Comparison of ENCODE assay signal across 1 cellular context in the genomic region with DNA sequence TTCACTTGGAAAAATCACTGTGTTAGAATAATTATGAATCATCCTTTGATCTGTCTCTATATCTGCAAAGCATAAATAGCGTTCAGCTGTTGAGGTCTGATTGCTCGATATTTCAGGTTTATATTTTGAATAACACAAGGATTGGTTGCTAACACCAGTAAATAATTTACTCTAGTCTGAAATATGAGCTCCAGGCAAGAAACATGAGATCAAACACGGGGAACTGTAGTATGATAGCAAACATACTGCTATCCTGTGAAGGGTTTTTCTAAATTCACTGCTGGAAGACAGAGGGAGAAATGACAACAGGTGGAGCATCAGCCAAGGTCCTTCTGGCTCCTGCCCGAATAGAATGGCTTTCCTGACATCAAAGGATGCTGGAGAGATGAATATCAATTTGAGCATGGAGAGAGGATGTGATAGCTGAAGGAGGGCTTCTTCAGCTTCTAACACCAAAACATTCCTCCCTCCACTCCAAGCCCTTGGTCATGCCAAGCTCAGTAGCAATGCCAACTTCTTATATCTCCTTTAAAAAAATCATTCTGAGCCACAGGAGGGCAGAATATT.
TF ChIP-seq lines count a peak whose summit lies in the region.

No MANE protein-coding gene starts in this region.

TF ChIP-seq in WTC11, 78 proteins besides CTCF, POLR2A, EP300 and RAD21:
- TF ChIP-seq, protein P1, sequence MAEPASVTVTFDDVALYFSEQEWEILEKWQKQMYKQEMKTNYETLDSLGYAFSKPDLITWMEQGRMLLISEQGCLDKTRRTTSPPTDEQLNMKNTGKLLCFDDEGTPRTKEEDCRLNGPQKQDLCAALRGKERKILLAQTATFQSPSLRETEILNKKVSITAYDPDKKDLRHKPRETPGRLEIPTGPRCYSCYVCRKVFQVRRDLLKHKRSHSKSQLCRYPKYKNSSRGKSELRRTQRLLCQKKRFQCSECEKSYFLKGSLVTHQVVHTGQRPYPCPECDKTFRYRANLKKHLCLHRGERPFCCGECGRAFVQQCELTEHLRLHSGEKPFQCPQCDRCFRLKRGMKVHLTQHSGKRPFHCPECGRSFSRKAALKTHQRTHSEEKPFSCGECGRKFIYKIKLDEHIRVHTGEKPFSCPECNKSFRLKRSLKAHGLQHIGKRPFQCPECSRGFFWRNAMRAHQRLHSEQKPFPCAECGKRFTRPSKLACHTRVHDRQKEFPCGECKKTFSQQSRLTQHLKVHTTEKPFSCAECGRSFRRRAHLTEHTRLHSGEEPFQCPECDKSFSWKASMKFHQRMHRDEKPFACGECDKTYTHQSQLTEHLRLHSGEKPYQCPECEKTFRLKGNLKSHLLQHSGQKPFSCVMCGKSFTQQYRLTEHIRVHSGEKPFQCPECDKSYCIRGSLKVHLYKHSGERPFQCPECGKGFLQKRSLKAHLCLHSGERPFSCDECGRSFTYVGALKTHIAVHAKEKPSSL (CRISPR knock-in tag; conservative IDR thresholded peaks at IDR 0.05), result peak; percentile 22; the same call in 1 of the 2 replicates
- TF ChIP-seq ZNF416 (CRISPR knock-in tag; IDR thresholded peaks at IDR 0.05) (0 out of 2 replicates have a peak, but pooled peaks have one; percentile 3), ELF4 (CRISPR knock-in tag; IDR thresholded peaks at IDR 0.05; ENCODE audit: low read depth) (no peak)
- TF ChIP-seq, protein P2, sequence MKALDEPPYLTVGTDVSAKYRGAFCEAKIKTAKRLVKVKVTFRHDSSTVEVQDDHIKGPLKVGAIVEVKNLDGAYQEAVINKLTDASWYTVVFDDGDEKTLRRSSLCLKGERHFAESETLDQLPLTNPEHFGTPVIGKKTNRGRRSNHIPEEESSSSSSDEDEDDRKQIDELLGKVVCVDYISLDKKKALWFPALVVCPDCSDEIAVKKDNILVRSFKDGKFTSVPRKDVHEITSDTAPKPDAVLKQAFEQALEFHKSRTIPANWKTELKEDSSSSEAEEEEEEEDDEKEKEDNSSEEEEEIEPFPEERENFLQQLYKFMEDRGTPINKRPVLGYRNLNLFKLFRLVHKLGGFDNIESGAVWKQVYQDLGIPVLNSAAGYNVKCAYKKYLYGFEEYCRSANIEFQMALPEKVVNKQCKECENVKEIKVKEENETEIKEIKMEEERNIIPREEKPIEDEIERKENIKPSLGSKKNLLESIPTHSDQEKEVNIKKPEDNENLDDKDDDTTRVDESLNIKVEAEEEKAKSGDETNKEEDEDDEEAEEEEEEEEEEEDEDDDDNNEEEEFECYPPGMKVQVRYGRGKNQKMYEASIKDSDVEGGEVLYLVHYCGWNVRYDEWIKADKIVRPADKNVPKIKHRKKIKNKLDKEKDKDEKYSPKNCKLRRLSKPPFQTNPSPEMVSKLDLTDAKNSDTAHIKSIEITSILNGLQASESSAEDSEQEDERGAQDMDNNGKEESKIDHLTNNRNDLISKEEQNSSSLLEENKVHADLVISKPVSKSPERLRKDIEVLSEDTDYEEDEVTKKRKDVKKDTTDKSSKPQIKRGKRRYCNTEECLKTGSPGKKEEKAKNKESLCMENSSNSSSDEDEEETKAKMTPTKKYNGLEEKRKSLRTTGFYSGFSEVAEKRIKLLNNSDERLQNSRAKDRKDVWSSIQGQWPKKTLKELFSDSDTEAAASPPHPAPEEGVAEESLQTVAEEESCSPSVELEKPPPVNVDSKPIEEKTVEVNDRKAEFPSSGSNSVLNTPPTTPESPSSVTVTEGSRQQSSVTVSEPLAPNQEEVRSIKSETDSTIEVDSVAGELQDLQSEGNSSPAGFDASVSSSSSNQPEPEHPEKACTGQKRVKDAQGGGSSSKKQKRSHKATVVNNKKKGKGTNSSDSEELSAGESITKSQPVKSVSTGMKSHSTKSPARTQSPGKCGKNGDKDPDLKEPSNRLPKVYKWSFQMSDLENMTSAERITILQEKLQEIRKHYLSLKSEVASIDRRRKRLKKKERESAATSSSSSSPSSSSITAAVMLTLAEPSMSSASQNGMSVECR (CRISPR knock-in tag; IDR thresholded peaks at IDR 0.05; ENCODE audit: borderline replicate concordance), result no peak
- TF ChIP-seq, protein P3, sequence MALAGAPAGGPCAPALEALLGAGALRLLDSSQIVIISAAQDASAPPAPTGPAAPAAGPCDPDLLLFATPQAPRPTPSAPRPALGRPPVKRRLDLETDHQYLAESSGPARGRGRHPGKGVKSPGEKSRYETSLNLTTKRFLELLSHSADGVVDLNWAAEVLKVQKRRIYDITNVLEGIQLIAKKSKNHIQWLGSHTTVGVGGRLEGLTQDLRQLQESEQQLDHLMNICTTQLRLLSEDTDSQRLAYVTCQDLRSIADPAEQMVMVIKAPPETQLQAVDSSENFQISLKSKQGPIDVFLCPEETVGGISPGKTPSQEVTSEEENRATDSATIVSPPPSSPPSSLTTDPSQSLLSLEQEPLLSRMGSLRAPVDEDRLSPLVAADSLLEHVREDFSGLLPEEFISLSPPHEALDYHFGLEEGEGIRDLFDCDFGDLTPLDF (CRISPR knock-in tag; IDR thresholded peaks at IDR 0.05), result no peak
TF ChIP-seq in WTC11: peak in this region for 2.
